ENCODE assay signal across 8 cellular contexts in genomic region chr6:57090458-57091067, GRCh38. TPM values are rescaled to one million over a fixed set of nuclear protein-coding genes. Genes with fewer than 3 reads are reported as not detected.
DNase-seq lines count a peak whose midpoint lies in the region; ATAC-seq and TF ChIP-seq lines count a peak whose summit lies in the region.
"Not testable (repeated sequence)": the region's sequence is repeated elsewhere in the genome, so short reads cannot be mapped to it uniquely, and the experiment has no call there.

No MANE protein-coding gene starts in this region.

- not testable (repeated sequence) for DNase-seq in T-cell, body of pancreas, gastrocnemius medialis

- H3K4me2 ChIP-seq in BLaER1 treated with 17β-estradiol and CSF1 and Interleukin-3, amounts not matched to agents 10 nM and 100 nM = not testable (repeated sequence)

- peak overlapping the region in 6 of 11 experiments; percentile 70 to 79 (median 76); a peak in 9 of 22 replicates for H3K27ac ChIP-seq in BLaER1 treated with 17β-estradiol and CSF1 and Interleukin-3, amounts not matched to agents 10 nM and 100 nM
- H3K27ac ChIP-seq in body of pancreas (peak overlapping the region in 3 of 4 donors; percentile 71 to 86 (median 86)), gastrocnemius medialis (peak overlapping the region in 2 of 4 donors; percentile 81 to 87)
- H3K27ac ChIP-seq in iPS-20b (ENCODE audit: low read length) = not testable (repeated sequence)

- H3K9me3 ChIP-seq in BLaER1 treated with 17β-estradiol and CSF1 and Interleukin-3, amounts not matched to agents 10 nM and 100 nM (replicated peaks in 1 of 11); body of pancreas; iPS-20b (ENCODE audit: insufficient read depth, low read depth, low read length); gastrocnemius medialis: not testable (repeated sequence)

- H4K20me1 ChIP-seq in BLaER1 treated with 17β-estradiol and CSF1 and Interleukin-3, amounts not matched to agents 10 nM and 100 nM = peaks cover 27 to 44% (median 42%) of the 10 kb centered on the region in 11 experiments; a peak in 20 of 22 replicates

- H3K4me1 ChIP-seq in BLaER1 treated with 17β-estradiol and CSF1 and Interleukin-3, amounts not matched to agents 10 nM and 100 nM = peaks cover 27 to 43% (median 35%) of the 10 kb centered on the region in 10 experiments
- H3K4me1 ChIP-seq in body of pancreas = peaks cover 27% of the 10 kb centered on the region
- not testable (repeated sequence) for H3K4me1 ChIP-seq in iPS-20b (ENCODE audit: insufficient read depth, low read length)
- H3K4me1 ChIP-seq in gastrocnemius medialis = peaks cover 26 to 28% of the 10 kb centered on the region in 2 donors

- not testable (repeated sequence) for H3K27me3 Mint-ChIP-seq in T-cell

- ATAC-seq in GM19043 (IDR thresholded peaks at IDR 0.05; ENCODE audit: low read depth, unreplicated experiment) (peak; percentile 1), HG02610 (IDR thresholded peaks at IDR 0.05; ENCODE audit: unreplicated experiment) (peak; percentile 17), HG03280 (IDR thresholded peaks at IDR 0.05; ENCODE audit: unreplicated experiment) (peak; percentile 18), T-cell (replicated peaks in 1 of 4) (peak; percentile 10 to 18 (median 13)), body of pancreas (peak; percentile 10), gastrocnemius medialis (peak; percentile 9 to 21)

- not testable (repeated sequence) for TF ChIP-seq POLR2A in body of pancreas (IDR thresholded peaks at IDR 0.05); gastrocnemius medialis (IDR thresholded peaks at IDR 0.05)

- peaks cover 21 to 43% (median 33%) of the 10 kb centered on the region in 11 experiments; a peak in 19 of 22 replicates for H3K36me3 ChIP-seq in BLaER1 treated with 17β-estradiol and CSF1 and Interleukin-3, amounts not matched to agents 10 nM and 100 nM
- not testable (repeated sequence) for H3K36me3 ChIP-seq in body of pancreas (replicated peaks in 1 of 2; ENCODE audit: insufficient read depth in 1 of 2, low read depth in 2 of 2); gastrocnemius medialis
- peaks cover 27% of the 10 kb centered on the region for H3K36me3 ChIP-seq in iPS-20b (ENCODE audit: insufficient read depth, low read depth, low read length)

- not testable (repeated sequence) for H3K27ac Mint-ChIP-seq in T-cell

- peaks cover 39 to 40% (median 40%) of the 10 kb centered on the region in 3 donors for H3K4me1 Mint-ChIP-seq in T-cell

- peaks cover 15% of the 10 kb centered on the region for H3K36me3 Mint-ChIP-seq in T-cell

- H3K4me3 Mint-ChIP-seq in T-cell = peak overlapping the region; percentile 77 to 90 (median 79)

- no CpG with 5 or more reads among the region's 27 CpGs for WGBS in body of pancreas, 2 donors

- H3K27me3 ChIP-seq in BLaER1 treated with 17β-estradiol and CSF1 and Interleukin-3, amounts not matched to agents 10 nM and 100 nM; body of pancreas; iPS-20b (ENCODE audit: insufficient read depth, low read length); gastrocnemius medialis: not testable (repeated sequence)

- in situ Hi-C loops in gastrocnemius medialis (cut with MboI; ENCODE audit: low sequenced_read_pairs in 4 of 4) = loop anchor here in 3 of 4 donors (10.0 to 25.0 kb wide), 2 partner anchors 74 to 222 kb away; partner anchors contain the start of gene PRIM2 (in 2 of the 3)

- H3K9me3 Mint-ChIP-seq in T-cell = not testable (repeated sequence)

- peak overlapping the region; percentile 62 to 72 (median 68); a peak in 15 of 20 replicates for H3K4me3 ChIP-seq in BLaER1 treated with 17β-estradiol and CSF1 and Interleukin-3, amounts not matched to agents 10 nM and 100 nM
- H3K4me3 ChIP-seq in body of pancreas (peak overlapping the region in 1 of 2 donors; percentile 63), iPS-20b (ENCODE audit: low read length) (peak overlapping the region; percentile 70; the same call in 1 of the 2 replicates), gastrocnemius medialis (peak overlapping the region in 3 of 4 donors; percentile 61 to 77 (median 72))

- POLR2A ChIA-PET in T-cell (lab: Charles Lee) = not testable (repeated sequence)

- H3K9ac ChIP-seq in BLaER1 treated with 17β-estradiol and CSF1 and Interleukin-3, amounts not matched to agents 10 nM and 100 nM = peak overlapping the region in 9 of 11 experiments; percentile 77 to 85 (median 82); a peak in 16 of 22 replicates
- not testable (repeated sequence) for H3K9ac ChIP-seq in iPS-20b (ENCODE audit: low read depth, low read length)

- CTCF ChIA-PET in T-cell (lab: Charles Lee) = not testable (repeated sequence)

- intact Hi-C loops in body of pancreas (cut with DNase I) = not testable (repeated sequence)
- intact Hi-C loops in gastrocnemius medialis (cut with DNase I; ENCODE audit: low total_unique reads) = loop anchor here (5.0 kb wide), 1 partner anchor 82 kb away; the partner anchor contains the start of gene BAG2

- not testable (repeated sequence) for TF ChIP-seq CTCF in body of pancreas (IDR thresholded peaks at IDR 0.05); gastrocnemius medialis (IDR thresholded peaks at IDR 0.05 in 4 of 5, conservative IDR thresholded peaks at IDR 0.05 in 1 of 5)

RNA-seq across cellular contexts. Expression of gene ZNF451, which starts 0.6 kb away (rescaled TPM):
- total RNA-seq in T-cell = 100 to 1,000 TPM in 2 of 5 donors, 10 to 100 TPM in 3; 68.0 to 124 (median 78.1) TPM
- 10 to 100 TPM; 30.3 to 35.0 TPM for total RNA-seq in body of pancreas
- 10 to 100 TPM; 27.1 to 36.8 (median 28.0) TPM for total RNA-seq in gastrocnemius medialis

RNA-seq across cellular contexts. Expression of gene KIAA1586, which starts 44.1 kb away (rescaled TPM):
- total RNA-seq in T-cell = 10 to 100 TPM; 12.5 to 20.5 (median 15.2) TPM
- total RNA-seq in body of pancreas = 1 to 10 TPM; 1.3 to 6.0 TPM
- total RNA-seq in gastrocnemius medialis = 10 to 100 TPM in 1 of 4 donors, 1 to 10 TPM in 3; 1.9 to 10.2 (median 3.0) TPM
